Comparison of ENCODE assay signal across 17 cellular contexts in genomic region chr1:33653226-33653625, GRCh38.
DNase-seq lines count a peak whose midpoint lies in the region; ATAC-seq and TF ChIP-seq lines count a peak whose summit lies in the region.
"Had no signal": no experiment of that assay in that cellular context is flagged by ENCODE, and none has a peak within 500 bp of the region (broad histone marks: within the 10 kb centered on the region; RNA-seq: fewer than 3 reads in every experiment).

No MANE protein-coding gene starts in this region.

- H3K27ac ChIP-seq in right atrium auricular region (peak overlapping the region in 1 of 2 donors; percentile 29), left ventricle myocardium inferior (replicated peaks) (peak overlapping the region; percentile 80)
- H3K27ac ChIP-seq: BLaER1 treated with 17β-estradiol and CSF1 and Interleukin-3, amounts not matched to agents 10 nM and 100 nM had no signal

- H3K27ac Mint-ChIP-seq in Calu3 (ENCODE audit: unreplicated experiment) = no peak overlapping the region
- H3K27ac Mint-ChIP-seq: CD4-positive, CD25-positive, alpha-beta regulatory T cell; HFFc6 had no signal

- CTCF ChIA-PET in Calu3 (lab: Charles Lee) = interaction anchor here (1.0 kb wide), 1 partner anchor 14 kb away, joined by 3 read pairs; no protein-coding TSS in a partner anchor

- no peaks in the 10 kb centered on the region for H3K4me1 Mint-ChIP-seq in Calu3 (ENCODE audit: low read depth, unreplicated experiment)
- H3K4me1 Mint-ChIP-seq: CD4-positive, CD25-positive, alpha-beta regulatory T cell had no signal

- DNase-seq in Right ventricle myocardium superior (peak; percentile 62), right atrium auricular region (ENCODE audit: low spot score) (no peak), left ventricle myocardium inferior (peak; percentile 54), occipital lobe (lab: John Stamatoyannopoulos, UW) (peak; percentile 51), Calu3 (no peak), dedifferentiated amniotic fluid mesenchymal stem cell (ENCODE audit: extremely low spot score) (no peak)
- DNase-seq in activated T-cell treated with anti-CD3 and anti-CD28 coated beads, Interleukin-2, amount 50 U/mL, for 1 hour = no peak
- DNase-seq: 8988T; AML-193; CD4-positive, CD25-positive, alpha-beta regulatory T cell; DMS79 treated with DMSO at 0.1 percent for 48 hours; EL; HCEC 1CT; HFFc6; IMR-90 had no signal

- H3K36me3 ChIP-seq in right atrium auricular region (no peaks in the 10 kb centered on the region), left ventricle myocardium inferior (no peaks in the 10 kb centered on the region)
- H3K36me3 ChIP-seq: BLaER1 treated with 17β-estradiol and CSF1 and Interleukin-3, amounts not matched to agents 10 nM and 100 nM had no signal

- H3K4me1 ChIP-seq in right atrium auricular region (peaks cover 0 to 20% of the 10 kb centered on the region in 2 donors), left ventricle myocardium inferior (peaks cover 37% of the 10 kb centered on the region)

- ATAC-seq in Right ventricle myocardium superior (ENCODE audit: poor library complexity) (peak; percentile 77), HG03097 (IDR thresholded peaks at IDR 0.05; ENCODE audit: low FRiP score, unreplicated experiment) (no peak)

- H3K27me3 ChIP-seq in right atrium auricular region = no peaks in the 10 kb centered on the region
- peaks cover 4% of the 10 kb centered on the region for H3K27me3 ChIP-seq in left ventricle myocardium inferior (ENCODE audit: low read depth)
- H3K27me3 ChIP-seq: BLaER1 treated with 17β-estradiol and CSF1 and Interleukin-3, amounts not matched to agents 10 nM and 100 nM had no signal

- no peaks in the 10 kb centered on the region for H3K9me3 Mint-ChIP-seq in Calu3 (ENCODE audit: low read depth, unreplicated experiment)
- H3K9me3 Mint-ChIP-seq: CD4-positive, CD25-positive, alpha-beta regulatory T cell; HFFc6 had no signal

- no peaks in the 10 kb centered on the region for H3K36me3 Mint-ChIP-seq in Calu3 (ENCODE audit: insufficient read depth, unreplicated experiment)
- H3K36me3 Mint-ChIP-seq: CD4-positive, CD25-positive, alpha-beta regulatory T cell had no signal

- no peak for TF ChIP-seq CTCF in right atrium auricular region (IDR thresholded peaks at IDR 0.05)
- no peak for TF ChIP-seq CTCF in left ventricle myocardium inferior (IDR thresholded peaks at IDR 0.05; ENCODE audit: borderline replicate concordance)
- no peak for TF ChIP-seq CTCF in Calu3 (IDR thresholded peaks at IDR 0.05; ENCODE audit: unreplicated experiment)

- BruUV-seq in Calu3 (replicated peaks; lab: Mats Ljungman, UMichigan) = no TSS peak

- intact Hi-C loops in Right ventricle myocardium superior (cut with DNase I) (no loop called here), left ventricle myocardium inferior (cut with micrococcal nuclease) (no loop called here), Calu3 (cut with micrococcal nuclease; ENCODE audit: unreplicated experiment) (no loop called here)

- H3K9me3 ChIP-seq in right atrium auricular region = no peaks in the 10 kb centered on the region
- peaks cover 9% of the 10 kb centered on the region for H3K9me3 ChIP-seq in left ventricle myocardium inferior (replicated peaks)

- no peak overlapping the region for H3K4me3 Mint-ChIP-seq in Calu3 (ENCODE audit: low read depth, unreplicated experiment)
- H3K4me3 Mint-ChIP-seq: CD4-positive, CD25-positive, alpha-beta regulatory T cell; HFFc6 had no signal

- H3K4me3 ChIP-seq in right atrium auricular region = no peak overlapping the region
- H3K4me3 ChIP-seq in left ventricle myocardium inferior = no peak overlapping the region
- H3K4me3 ChIP-seq: BLaER1 treated with 17β-estradiol and CSF1 and Interleukin-3, amounts not matched to agents 10 nM and 100 nM had no signal

- peaks cover 14% of the 10 kb centered on the region for H3K27me3 Mint-ChIP-seq in Calu3 (ENCODE audit: unreplicated experiment)
- H3K27me3 Mint-ChIP-seq: CD4-positive, CD25-positive, alpha-beta regulatory T cell had no signal

Comparison
In these comparisons a context has a peak if more than half of its experiments do, and no peak if none do; other contexts are left out.
1. DNase-seq: peak in Right ventricle myocardium superior (single experiment), left ventricle myocardium inferior (single experiment) and occipital lobe (single experiment); none in right atrium auricular region (single experiment), Calu3 (single experiment), activated T-cell treated with anti-CD3 and anti-CD28 coated beads, Interleukin-2, amount 50 U/mL, for 1 hour (single experiment) and dedifferentiated amniotic fluid mesenchymal stem cell (single experiment).